In the genomic region with DNA sequence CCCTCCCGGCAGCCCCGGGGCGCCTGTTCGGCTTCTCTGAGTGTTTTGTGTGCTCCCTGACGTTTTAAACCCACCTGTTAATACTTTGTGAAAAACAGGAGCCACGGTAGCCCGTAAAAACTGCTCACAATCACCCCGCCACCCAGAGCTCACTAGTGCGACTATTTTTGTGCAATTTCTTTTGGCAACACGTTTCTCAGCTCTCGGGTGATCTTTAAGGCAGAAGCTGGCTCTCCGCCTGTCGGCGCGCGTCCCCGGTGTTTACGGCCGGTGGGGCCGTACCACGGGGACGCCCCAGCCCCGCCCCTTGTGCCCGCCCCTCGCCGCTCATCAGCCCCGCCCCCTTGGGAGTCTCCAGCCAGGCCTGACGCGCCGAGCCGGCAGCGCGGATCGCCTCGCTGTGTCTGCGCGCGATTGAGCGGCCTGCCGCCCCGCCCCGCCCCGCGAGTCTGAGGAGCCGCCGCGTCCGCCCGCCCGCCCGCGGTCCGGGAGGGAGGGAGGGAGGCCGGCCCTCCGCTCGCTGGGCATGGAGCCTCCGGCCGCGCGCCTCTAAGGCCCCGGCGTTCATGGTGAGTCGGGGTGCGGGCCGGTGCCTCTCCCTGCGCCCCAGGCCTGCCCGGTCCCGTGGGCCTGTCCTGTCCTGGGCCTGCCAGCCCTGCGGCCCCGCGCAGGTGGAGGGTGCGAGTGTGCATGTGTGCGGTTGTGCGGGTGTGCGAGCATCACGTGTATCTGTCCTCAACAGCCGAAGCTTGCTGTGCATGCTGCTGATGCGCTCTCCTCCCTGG, we compare ENCODE assay signal across 8 cellular contexts. TPM values are rescaled to one million over a fixed set of nuclear protein-coding genes. Genes with fewer than 3 reads are reported as not detected.
DNase-seq lines count a peak whose midpoint lies in the region; ATAC-seq and TF ChIP-seq lines count a peak whose summit lies in the region.

No MANE protein-coding gene starts in this region.

- H3K27ac ChIP-seq in ovary = peak overlapping the region; percentile 77 to 92
- H3K27ac ChIP-seq in thymus (ENCODE audit: low read depth) = peak overlapping the region; percentile 95

- peak in 1 of 3 donors; percentile 10 for TF ChIP-seq CTCF in ovary (IDR thresholded peaks at IDR 0.05)

- DNase-seq in NCI-H1048 (lab: John Stamatoyannopoulos, UW) = peak; percentile 80
- DNase-seq in head of caudate nucleus = peak; percentile 86 to 99 (median 97)
- DNase-seq in ovary = peak; percentile 95 to 97 (median 96)

- H3K4me1 ChIP-seq in ovary (ENCODE audit: insufficient read depth) (peaks cover 7% of the 10 kb centered on the region), thymus (ENCODE audit: control insufficient read depth, insufficient read depth, low read length) (peaks cover 15% of the 10 kb centered on the region)

- no peaks in the 10 kb centered on the region for H3K36me3 Mint-ChIP-seq in activated naive CD8-positive, alpha-beta T cell

- no peaks in the 10 kb centered on the region for H3K27me3 ChIP-seq in ovary
- no peaks in the 10 kb centered on the region for H3K27me3 ChIP-seq in thymus (ENCODE audit: control insufficient read depth, insufficient read depth)

- H3K4me3 ChIP-seq in ovary (peak overlapping the region; percentile 80), thymus (ENCODE audit: low read length) (peak overlapping the region; percentile 82)

- peak overlapping the region; percentile 98 for H3K4me3 Mint-ChIP-seq in activated naive CD8-positive, alpha-beta T cell

- WGBS in ovary, 3 donors = 0 to 1% (median 0%) methylated on average over 48 to 69 of the region's 78 CpGs
- under 1% methylated on average over 78 of the region's 78 CpGs for WGBS in thymus

- peak overlapping the region; percentile 98 for H3K27ac Mint-ChIP-seq in activated naive CD8-positive, alpha-beta T cell

- intact Hi-C loops in head of caudate nucleus (cut with DNase I) (loop anchor here (2.0 to 10.0 kb wide), 4 partner anchors 55 to 272 kb away; partner anchors contain the start of genes BLOC1S4, KIAA0232, TADA2B and TBC1D14), ovary (cut with DNase I) (loop anchor here in 2 of 4 donors (5.0 to 10.0 kb wide), 2 partner anchors 58 to 70 kb away; partner anchors contain the start of gene TADA2B (in 1 of the 2))

- peaks cover 82% of the 10 kb centered on the region for H3K4me1 Mint-ChIP-seq in activated naive CD8-positive, alpha-beta T cell (ENCODE audit: low read depth)

- no peaks in the 10 kb centered on the region for H3K9me3 Mint-ChIP-seq in activated naive CD8-positive, alpha-beta T cell (ENCODE audit: low read depth)

- TF ChIP-seq POLR2A in GM10847 (IDR thresholded peaks at IDR 0.05; ENCODE audit: extremely low read depth, insufficient read length) (peak; percentile 31), ovary (IDR thresholded peaks at IDR 0.05) (peak; percentile 83)

- H3K27me3 Mint-ChIP-seq in activated naive CD8-positive, alpha-beta T cell = no peaks in the 10 kb centered on the region

- H3K9me3 ChIP-seq in ovary (no peaks in the 10 kb centered on the region), thymus (ENCODE audit: control insufficient read depth) (no peaks in the 10 kb centered on the region)

- no peak for TF ChIP-seq EP300 in ovary (IDR thresholded peaks at IDR 0.05)

- ATAC-seq in HG02571 (IDR thresholded peaks at IDR 0.05; ENCODE audit: unreplicated experiment) (peak; percentile 72), SK-N-SH treated with all-trans-retinoic acid at 6 μM for 48 hours (peak; percentile 82)

- no peaks in the 10 kb centered on the region for H3K36me3 ChIP-seq in ovary
- H3K36me3 ChIP-seq in thymus (ENCODE audit: control insufficient read depth, insufficient read depth) = peaks cover 19% of the 10 kb centered on the region

TF ChIP-seq in SK-N-SH treated with all-trans-retinoic acid at 6 μM for 48 hours, 23 proteins besides CTCF, POLR2A, EP300 and RAD21:
- 0 out of 2 replicates have a peak, but pooled peaks have one; percentile 10 for TF ChIP-seq TCF4 (CRISPR knock-in tag; IDR thresholded peaks at IDR 0.05; ENCODE audit: borderline replicate concordance)
- TF ChIP-seq ZNF70 (CRISPR knock-in tag; IDR thresholded peaks at IDR 0.05) = no peak
TF ChIP-seq in SK-N-SH treated with all-trans-retinoic acid at 6 μM for 48 hours: peak in this region for 1.

RNA-seq across cellular contexts. Expression of gene TADA2B, which starts 56.2 kb away (rescaled TPM):
- 10 to 100 TPM; 11.9 to 31.6 (median 26.9) TPM for total RNA-seq in ovary
- polyA plus RNA-seq in ovary (10 to 100 TPM; 18.6 to 20.2 TPM), thymus (15.2 TPM)

Comparison
In these comparisons a context has a peak if more than half of its experiments do, and no peak if none do; other contexts are left out.
1. Peak in every context shown above with its lines: DNase-seq, ATAC-seq, H3K4me3 ChIP-seq and H3K27ac ChIP-seq.